In genomic region chr14:103094406-103095209, GRCh38 we compare ENCODE assay signal across 19 cellular contexts. TPM values are rescaled to one million over a fixed set of nuclear protein-coding genes. Genes with fewer than 3 reads are reported as not detected.
DNase-seq lines count a peak whose midpoint lies in the region; ATAC-seq, FAIRE-seq and TF ChIP-seq lines count a peak whose summit lies in the region.
"Had no signal": no experiment of that assay in that cellular context is flagged by ENCODE, and none has a peak within 500 bp of the region (broad histone marks: within the 10 kb centered on the region; RNA-seq: fewer than 3 reads in every experiment).

EXOC3L4 (plus strand) TSS chr14:103094725; CDS start chr14:103100220, 5,495 bp downstream.

- H3K36me3 Mint-ChIP-seq in stimulated activated effector memory CD8-positive, alpha-beta T cell treated with anti-CD3 and anti-CD28 coated beads, Interleukin-12 subunit alpha, Interleukin-12 subunit beta, amount 100 ng/mL, for 72 hours = no peaks in the 10 kb centered on the region

- H3K36me3 ChIP-seq in hepatocyte (replicated peaks; ENCODE audit: insufficient read depth, low read depth) = no peaks in the 10 kb centered on the region
- H3K36me3 ChIP-seq in pancreas = no peaks in the 10 kb centered on the region
- H3K36me3 ChIP-seq in ascending aorta = no peaks in the 10 kb centered on the region
- H3K36me3 ChIP-seq: tibial artery had no signal

- intact Hi-C loops in Right ventricle myocardium inferior (cut with DNase I) (no loop called here), cardiac septum (cut with DNase I) (no loop called here), pancreas (cut with DNase I) (no loop called here), ascending aorta (cut with DNase I) (no loop called here)

- H2AFZ ChIP-seq in hepatocyte = no peak within 1 kb of the TSS
- H2AFZ ChIP-seq: GM23338 had no signal

- H3K27ac ChIP-seq in hepatocyte = peak within 1 kb of the TSS; percentile 88
- peak within 1 kb of the TSS in 3 of 4 donors; percentile 3 to 50 (median 22) for H3K27ac ChIP-seq in pancreas
- peak within 1 kb of the TSS in 1 of 2 donors; percentile 61 for H3K27ac ChIP-seq in ascending aorta
- H3K27ac ChIP-seq: tibial artery had no signal

- H3K4me1 ChIP-seq in hepatocyte (ENCODE audit: insufficient read depth) = peaks cover 29% of the 10 kb centered on the region
- peaks cover 9 to 10% (median 9%) of the 10 kb centered on the region in 3 donors for H3K4me1 ChIP-seq in pancreas
- peaks cover 0 to 3% of the 10 kb centered on the region in 2 donors for H3K4me1 ChIP-seq in ascending aorta

- no peaks in the 10 kb centered on the region for H3K9me3 Mint-ChIP-seq in stimulated activated effector memory CD8-positive, alpha-beta T cell treated with anti-CD3 and anti-CD28 coated beads, Interleukin-12 subunit alpha, Interleukin-12 subunit beta, amount 100 ng/mL, for 72 hours
- H3K9me3 Mint-ChIP-seq: activated CD4-positive, alpha-beta memory T cell treated with anti-CD3 and anti-CD28 coated beads, Interleukin-2, amount 10 ng/mL, durations not matched to agents 7 days and 5 days; GM23338; T-helper 2 cell treated with Interferon-gamma antibody and Interleukin-4, amounts not matched to agents 5 μg/mL and 100 μg/mL, for 36 hours had no signal

- peak; percentile 37 for DNase-seq in Right ventricle myocardium inferior (ENCODE audit: missing footprints)
- DNase-seq in cardiac septum (ENCODE audit: low spot score) = no peak
- peak; percentile 73 for DNase-seq in hepatocyte (ENCODE audit: low spot score)
- peak in 2 of 6 donors; percentile 15 to 38 for DNase-seq in pancreas
- no peak for DNase-seq in ascending aorta (ENCODE audit: low spot score in 2 of 2)
- no peak for DNase-seq in stimulated activated CD4-positive, alpha-beta T cell treated with anti-CD3 and anti-CD28 coated beads, Interleukin-4, amount 100 ng/mL, for 24 hours
- no peak for DNase-seq in stimulated activated effector memory CD8-positive, alpha-beta T cell treated with anti-CD3 and anti-CD28 coated beads, Interleukin-12 subunit alpha, Interleukin-12 subunit beta, amount 100 ng/mL, for 72 hours (ENCODE audit: low spot score in 2 of 2)
- DNase-seq: activated CD4-positive, alpha-beta memory T cell treated with anti-CD3 and anti-CD28 coated beads, Interleukin-2, amount 10 ng/mL, durations not matched to agents 7 days and 5 days; activated naive CD4-positive, alpha-beta T cell; caudate nucleus; DMS53; NCI-H1092 treated with DMSO at 0.1 percent for 48 hours; tibial artery had no signal

- 75% methylated on average over 22 of the region's 23 CpGs for WGBS in hepatocyte (ENCODE audit: low lambda C conversion rate, missing lambda C conversion rate)
- 79% methylated on average over 23 of the region's 23 CpGs for WGBS in pancreas, 2 donors

- no peak for FAIRE-seq in pancreas (lab: Jason Lieb, UNC)
- FAIRE-seq: keratinocyte had no signal

- H3K4me3 ChIP-seq in hepatocyte (no peak within 1 kb of the TSS), pancreas (no peak within 1 kb of the TSS), ascending aorta (no peak within 1 kb of the TSS)
- H3K4me3 ChIP-seq: GM23338, tibial artery had no signal

- TF ChIP-seq CTCF in hepatocyte (IDR thresholded peaks at IDR 0.05; ENCODE audit: poor library complexity) = no peak
- TF ChIP-seq CTCF in pancreas (IDR thresholded peaks at IDR 0.05) = no peak
- no peak for TF ChIP-seq CTCF in ascending aorta (IDR thresholded peaks at IDR 0.05)

- peaks cover 11% of the 10 kb centered on the region for H3K4me1 Mint-ChIP-seq in stimulated activated effector memory CD8-positive, alpha-beta T cell treated with anti-CD3 and anti-CD28 coated beads, Interleukin-12 subunit alpha, Interleukin-12 subunit beta, amount 100 ng/mL, for 72 hours

- H3K79me2 ChIP-seq in hepatocyte = no peaks in the 10 kb centered on the region

- ATAC-seq in Right ventricle myocardium inferior (peak; percentile 30), pancreas (peak in 1 of 4 donors; percentile 12), HG03521 (IDR thresholded peaks at IDR 0.05; ENCODE audit: unreplicated experiment) (no peak)
- no peak for ATAC-seq in stimulated activated effector memory CD8-positive, alpha-beta T cell treated with anti-CD3 and anti-CD28 coated beads, Interleukin-12 subunit alpha, Interleukin-12 subunit beta, amount 100 ng/mL, for 72 hours
- ATAC-seq: GM23338 had no signal

- H3K27me3 ChIP-seq in hepatocyte (no peaks in the 10 kb centered on the region), pancreas (no peaks in the 10 kb centered on the region), ascending aorta (no peaks in the 10 kb centered on the region)

- no peaks in the 10 kb centered on the region for H3K9me2 ChIP-seq in hepatocyte (replicated peaks; ENCODE audit: insufficient read depth)

- H3K4me2 ChIP-seq in hepatocyte = peak within 1 kb of the TSS; percentile 68
- H3K4me2 ChIP-seq: GM23338 had no signal

- H3K9me3 ChIP-seq in hepatocyte (ENCODE audit: low read depth) (no peaks in the 10 kb centered on the region), pancreas (no peaks in the 10 kb centered on the region), ascending aorta (no peaks in the 10 kb centered on the region)
- H3K9me3 ChIP-seq: tibial artery had no signal

- no peak within 1 kb of the TSS for H3K27ac Mint-ChIP-seq in stimulated activated effector memory CD8-positive, alpha-beta T cell treated with anti-CD3 and anti-CD28 coated beads, Interleukin-12 subunit alpha, Interleukin-12 subunit beta, amount 100 ng/mL, for 72 hours
- H3K27ac Mint-ChIP-seq: activated CD4-positive, alpha-beta memory T cell treated with anti-CD3 and anti-CD28 coated beads, Interleukin-2, amount 10 ng/mL, durations not matched to agents 7 days and 5 days; GM23338; T-helper 2 cell treated with Interferon-gamma antibody and Interleukin-4, amounts not matched to agents 5 μg/mL and 100 μg/mL, for 36 hours had no signal

- no peak within 1 kb of the TSS for H3K4me3 Mint-ChIP-seq in stimulated activated effector memory CD8-positive, alpha-beta T cell treated with anti-CD3 and anti-CD28 coated beads, Interleukin-12 subunit alpha, Interleukin-12 subunit beta, amount 100 ng/mL, for 72 hours
- H3K4me3 Mint-ChIP-seq: activated CD4-positive, alpha-beta memory T cell treated with anti-CD3 and anti-CD28 coated beads, Interleukin-2, amount 10 ng/mL, durations not matched to agents 7 days and 5 days; GM23338; T-helper 2 cell treated with Interferon-gamma antibody and Interleukin-4, amounts not matched to agents 5 μg/mL and 100 μg/mL, for 36 hours had no signal

- no peaks in the 10 kb centered on the region for H4K20me1 ChIP-seq in hepatocyte (ENCODE audit: insufficient read depth, poor library complexity, severe bottlenecking)

RNA-seq across cellular contexts. Expression of gene EXOC3L4, which starts in this region (rescaled TPM):
- 1.2 TPM for total RNA-seq in Right ventricle myocardium inferior
- total RNA-seq in cardiac septum = 0.46 TPM
- 12.4 and 35.3 TPM in 2 replicates for total RNA-seq in hepatocyte
- 31.0 and 40.3 TPM in 2 replicates for polyA plus RNA-seq in hepatocyte
- 1 to 10 TPM in 4 of 6 donors, under 1 TPM in 2; 0.63 to 6.2 (median 1.3) TPM for total RNA-seq in pancreas
- 1 to 10 TPM; 5.0 to 8.9 TPM for polyA plus RNA-seq in pancreas
- not detected for total RNA-seq in ascending aorta
- total RNA-seq: A673; activated CD4-positive, alpha-beta memory T cell treated with anti-CD3 and anti-CD28 coated beads, Interleukin-2, amount 10 ng/mL, durations not matched to agents 7 days and 5 days; GM23338; RPMI7951 had no signal
- polyA plus RNA-seq: GM23338, keratinocyte had no signal

Comparison
In these comparisons a context has a peak if more than half of its experiments do, and no peak if none do; other contexts are left out.
1. DNase-seq: peak in Right ventricle myocardium inferior (single experiment) and hepatocyte (single experiment); none in cardiac septum (single experiment), ascending aorta (0 of 2), stimulated activated CD4-positive, alpha-beta T cell treated with anti-CD3 and anti-CD28 coated beads, Interleukin-4, amount 100 ng/mL, for 24 hours (single experiment) and stimulated activated effector memory CD8-positive, alpha-beta T cell treated with anti-CD3 and anti-CD28 coated beads, Interleukin-12 subunit alpha, Interleukin-12 subunit beta, amount 100 ng/mL, for 72 hours (0 of 2).